ENCODE assay signal across 1 cellular context in genomic region chr2:169221745-169222369, GRCh38.
TF ChIP-seq lines count a peak whose summit lies in the region.

No MANE protein-coding gene starts in this region.

TF ChIP-seq in K562, 482 proteins besides CTCF, POLR2A, EP300 and RAD21 (continues in another document):
- TF ChIP-seq ZBTB40 (IDR thresholded peaks at IDR 0.05) (no peak), ZBTB40 (CRISPR knock-in tag; IDR thresholded peaks at IDR 0.05) (no peak), ZNF134 (CRISPR knock-in tag; conservative IDR thresholded peaks at IDR 0.05) (no peak), ZFP1 (CRISPR knock-in tag; IDR thresholded peaks at IDR 0.05) (no peak), CTBP1 (IDR thresholded peaks at IDR 0.05; ENCODE audit: borderline replicate concordance) (no peak), DIDO1 (tag; IDR thresholded peaks at IDR 0.05; ENCODE audit: low read depth) (no peak), CC2D1A (IDR thresholded peaks at IDR 0.05) (0 out of 2 replicates have a peak, but pooled peaks have one; percentile 40), BMI1 (IDR thresholded peaks at IDR 0.05; ENCODE audit: low read length) (no peak), ZNF592 (IDR thresholded peaks at IDR 0.05) (no peak), MEF2D (tag; conservative IDR thresholded peaks at IDR 0.05; ENCODE audit: low read depth) (no peak), ZNF224 (CRISPR knock-in tag; IDR thresholded peaks at IDR 0.05) (no peak), SREBF1 (IDR thresholded peaks at IDR 0.05; ENCODE audit: borderline replicate concordance, low read depth, low read length) (no peak), ZNF668 (CRISPR knock-in tag; IDR thresholded peaks at IDR 0.05) (no peak), ZNF512 (tag; IDR thresholded peaks at IDR 0.05) (peak; percentile 74; the same call in 1 of the 2 replicates), GATAD2B (IDR thresholded peaks at IDR 0.05; ENCODE audit: borderline replicate concordance) (peak; percentile 56; the same call in 1 of the 2 replicates), MAZ (CRISPR knock-in tag; conservative IDR thresholded peaks at IDR 0.05 in 1 of 2, IDR thresholded peaks at IDR 0.05 in 1 of 2) (no peak), NCOA1 (IDR thresholded peaks at IDR 0.05; ENCODE audit: low read depth) (no peak), HDGF (IDR thresholded peaks at IDR 0.05) (no peak), CREB3 (tag; conservative IDR thresholded peaks at IDR 0.05; ENCODE audit: low read depth) (no peak), XRCC3 (IDR thresholded peaks at IDR 0.05) (no peak), ATF3 (IDR thresholded peaks at IDR 0.05) (no peak), ATF3 (CRISPR knock-in tag; conservative IDR thresholded peaks at IDR 0.05) (no peak), FOXO4 (CRISPR knock-in tag; IDR thresholded peaks at IDR 0.05) (no peak), HSF4 (CRISPR knock-in tag; IDR thresholded peaks at IDR 0.05; ENCODE audit: borderline replicate concordance) (no peak), FOXM1 (IDR thresholded peaks at IDR 0.05; ENCODE audit: low read depth) (peak; percentile 21; the same call in 1 of the 2 replicates), FOXM1 (CRISPR knock-in tag; IDR thresholded peaks at IDR 0.05; ENCODE audit: low read depth) (no peak), RFX7 (CRISPR knock-in tag; IDR thresholded peaks at IDR 0.05) (no peak), KLF16 (IDR thresholded peaks at IDR 0.05) (peak; percentile 42; the same call in 1 of the 2 replicates), RNF2 (IDR thresholded peaks at IDR 0.05) (no peak), NR1H2 (CRISPR knock-in tag; IDR thresholded peaks at IDR 0.05) (no peak), ZNF274 (IDR thresholded peaks at IDR 0.05; ENCODE audit: borderline replicate concordance, low read depth, low read length) (no peak), ZNF766 (CRISPR knock-in tag; conservative IDR thresholded peaks at IDR 0.05) (no peak), ZEB2 (IDR thresholded peaks at IDR 0.05) (no peak), ELF1 (tag; IDR thresholded peaks at IDR 0.05) (no peak), SREBF2 (CRISPR knock-in tag; IDR thresholded peaks at IDR 0.05) (no peak), POLR2AphosphoS2 (IDR thresholded peaks at IDR 0.05; ENCODE audit: low read length) (no peak), C11orf30 (IDR thresholded peaks at IDR 0.05; ENCODE audit: low read depth) (no peak), RHOXF2B (CRISPR knock-in tag; conservative IDR thresholded peaks at IDR 0.05) (no peak), U2AF2 (optimal IDR thresholded peaks at IDR 0.05; ENCODE audit: low read depth, low read length) (no peak), SMC3 (conservative IDR thresholded peaks at IDR 0.05; ENCODE audit: insufficient read depth, low read depth, low read length) (peak; percentile 56), ZNF41 (CRISPR knock-in tag; conservative IDR thresholded peaks at IDR 0.05) (no peak), BCOR (IDR thresholded peaks at IDR 0.05) (no peak), ZNF174 (CRISPR knock-in tag; IDR thresholded peaks at IDR 0.05) (no peak), POLR2H (tag; IDR thresholded peaks at IDR 0.05; ENCODE audit: low read depth) (no peak), ZNF584 (CRISPR knock-in tag; IDR thresholded peaks at IDR 0.05; ENCODE audit: low read depth) (no peak), THRB (CRISPR knock-in tag; conservative IDR thresholded peaks at IDR 0.05) (no peak), DEAF1 (CRISPR knock-in tag; IDR thresholded peaks at IDR 0.05) (peak; percentile 93), HNRNPL (IDR thresholded peaks at IDR 0.05; ENCODE audit: low read depth, low read length) (no peak)
